In the genomic region with DNA sequence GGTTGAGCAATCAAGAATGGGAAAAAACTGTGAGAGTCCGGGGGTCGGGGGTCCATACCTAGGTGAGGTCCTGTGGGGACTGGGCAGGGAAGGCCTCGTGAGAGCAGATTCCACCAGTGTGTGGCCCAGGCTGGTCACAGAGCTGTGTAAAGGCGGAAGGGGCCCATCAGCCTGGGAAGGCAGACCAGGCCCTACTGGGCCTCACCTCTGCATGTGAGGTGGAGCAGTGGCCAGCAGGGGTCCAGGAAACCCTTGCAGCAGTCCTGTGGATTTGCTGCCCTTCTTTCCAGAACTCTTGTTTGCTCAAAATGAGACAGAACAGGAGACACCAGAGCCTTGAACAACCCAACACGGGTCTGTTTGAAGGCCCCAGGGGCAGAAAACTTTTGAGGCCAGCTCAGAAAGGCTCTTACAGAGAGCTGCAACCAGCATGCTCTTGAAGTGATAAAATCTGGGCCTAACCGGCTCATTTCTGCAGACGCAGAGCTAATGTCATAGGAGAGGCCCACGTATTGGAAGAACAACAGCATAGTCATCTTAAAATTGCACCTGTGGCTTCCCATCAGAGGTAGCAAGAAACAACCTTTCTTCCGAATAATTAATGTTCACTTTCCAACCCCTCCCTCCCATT, we compare ENCODE assay signal across 14 cellular contexts. TPM values are rescaled to one million over a fixed set of nuclear protein-coding genes. Genes with fewer than 3 reads are reported as not detected.
A peak's percentile ranks its signal among the peaks of the same experiment; 100 is the strongest.
DNase-seq lines count a peak whose midpoint lies in the region; ATAC-seq and TF ChIP-seq lines count a peak whose summit lies in the region.
"Had no signal": no experiment of that assay in that cellular context is flagged by ENCODE, and none has a peak within 500 bp of the region (broad histone marks: within the 10 kb centered on the region; RNA-seq: fewer than 3 reads in every experiment).

No MANE protein-coding gene starts in this region.

- H3K27ac Mint-ChIP-seq in activated CD4-positive, alpha-beta T cell treated with anti-CD3 and anti-CD28 coated beads, Interleukin-2, amount 10 ng/mL, durations not matched to agents 24 days and 14 days, result no peak overlapping the region
- H3K27ac Mint-ChIP-seq: activated T-helper 1 cell treated with anti-CD3 and anti-CD28 coated beads, Interleukin-12 subunit alpha, Interleukin-12 subunit beta, Interleukin-2, Interleukin-4 antibody, amounts not matched to agents 30 ng/mL and 10 ng/mL and 1 ng/mL, durations not matched to agents 14 hours and 24 hours and 36 hours had no signal

- H3K36me3 Mint-ChIP-seq in activated CD4-positive, alpha-beta T cell treated with anti-CD3 and anti-CD28 coated beads, Interleukin-2, amount 10 ng/mL, durations not matched to agents 24 days and 14 days (ENCODE audit: low read depth), result no peaks in the 10 kb centered on the region

- in situ Hi-C loops in astrocyte of the cerebellum (cut with HindIII; ENCODE audit: low sequenced_read_pairs), result no loop called here

- intact Hi-C loops in activated CD4-positive, alpha-beta T cell treated with anti-CD3 and anti-CD28 coated beads, Interleukin-2, amount 10 ng/mL, durations not matched to agents 24 days and 14 days (cut with micrococcal nuclease), result no loop called here

- H3K27ac ChIP-seq in layer of hippocampus (ENCODE audit: low read depth, low read length) (peak overlapping the region; percentile 100), temporal lobe (ENCODE audit: low read depth, low read length) (peak overlapping the region; percentile 100)

- H3K9me3 Mint-ChIP-seq in activated CD4-positive, alpha-beta T cell treated with anti-CD3 and anti-CD28 coated beads, Interleukin-2, amount 10 ng/mL, durations not matched to agents 24 days and 14 days, result no peaks in the 10 kb centered on the region
- H3K9me3 Mint-ChIP-seq: activated T-helper 1 cell treated with anti-CD3 and anti-CD28 coated beads, Interleukin-12 subunit alpha, Interleukin-12 subunit beta, Interleukin-2, Interleukin-4 antibody, amounts not matched to agents 30 ng/mL and 10 ng/mL and 1 ng/mL, durations not matched to agents 14 hours and 24 hours and 36 hours had no signal

- H3K4me1 Mint-ChIP-seq in activated CD4-positive, alpha-beta T cell treated with anti-CD3 and anti-CD28 coated beads, Interleukin-2, amount 10 ng/mL, durations not matched to agents 24 days and 14 days, result no peaks in the 10 kb centered on the region

- peak; percentile 2 for DNase-seq in activated CD4-positive, alpha-beta T cell treated with anti-CD3 and anti-CD28 coated beads for 1 hour
- DNase-seq in activated CD4-positive, alpha-beta T cell treated with anti-CD3 and anti-CD28 coated beads, Interleukin-2, amount 10 ng/mL, durations not matched to agents 24 days and 14 days, result no peak
- no peak for DNase-seq in astrocyte of the cerebellum (ENCODE audit: low read depth)
- DNase-seq in SKM-1 treated with dmso at 0.1 percent for 144 hours (lab: John Stamatoyannopoulos, UW; ENCODE audit: unreplicated experiment), result no peak
- DNase-seq in activated naive CD4-positive, alpha-beta T cell (lab: John Stamatoyannopoulos, UW), result no peak
- DNase-seq: ACHN, Kasumi-1, mucosa of descending colon, NCI-H2081 had no signal

- H3K27me3 Mint-ChIP-seq in activated CD4-positive, alpha-beta T cell treated with anti-CD3 and anti-CD28 coated beads, Interleukin-2, amount 10 ng/mL, durations not matched to agents 24 days and 14 days, result peaks cover 2% of the 10 kb centered on the region

- H3K27me3 ChIP-seq in layer of hippocampus (ENCODE audit: control insufficient read depth, insufficient read depth, low read length), result no peaks in the 10 kb centered on the region

- H3K4me3 ChIP-seq in astrocyte of the cerebellum (ENCODE audit: low read depth, low read length), result no peak overlapping the region
- H3K4me3 ChIP-seq: mucosa of descending colon had no signal

- H3K4me3 Mint-ChIP-seq in activated CD4-positive, alpha-beta T cell treated with anti-CD3 and anti-CD28 coated beads, Interleukin-2, amount 10 ng/mL, durations not matched to agents 24 days and 14 days, result no peak overlapping the region
- H3K4me3 Mint-ChIP-seq: activated T-helper 1 cell treated with anti-CD3 and anti-CD28 coated beads, Interleukin-12 subunit alpha, Interleukin-12 subunit beta, Interleukin-2, Interleukin-4 antibody, amounts not matched to agents 30 ng/mL and 10 ng/mL and 1 ng/mL, durations not matched to agents 14 hours and 24 hours and 36 hours had no signal

- ATAC-seq in HG03354 (IDR thresholded peaks at IDR 0.05; ENCODE audit: poor library complexity, severe bottlenecking, unreplicated experiment), result no peak

- TF ChIP-seq CTCF in astrocyte of the cerebellum (IDR thresholded peaks at IDR 0.05; ENCODE audit: low read depth, low read length, missing control alignments), result peak; percentile 5

RNA-seq across cellular contexts. Expression of gene HHATL, which starts 30.3 kb away (rescaled TPM):
- not detected in 2 replicates for total RNA-seq in activated CD4-positive, alpha-beta T cell treated with anti-CD3 and anti-CD28 coated beads, Interleukin-2, amount 10 ng/mL, durations not matched to agents 24 days and 14 days
- not detected for total RNA-seq in temporal lobe
- total RNA-seq: activated T-helper 1 cell treated with anti-CD3 and anti-CD28 coated beads, Interleukin-12 subunit alpha, Interleukin-12 subunit beta, Interleukin-2, Interleukin-4 antibody, amounts not matched to agents 30 ng/mL and 10 ng/mL and 1 ng/mL, durations not matched to agents 14 hours and 24 hours and 36 hours; Daoy had no signal

RNA-seq across cellular contexts. Expression of gene CCDC13, which starts 40.1 kb away (rescaled TPM):
- 0.16 TPM in 1 of 2 replicates, not detected in the other for total RNA-seq in activated CD4-positive, alpha-beta T cell treated with anti-CD3 and anti-CD28 coated beads, Interleukin-2, amount 10 ng/mL, durations not matched to agents 24 days and 14 days
- 2.7 TPM for total RNA-seq in temporal lobe
- total RNA-seq: activated T-helper 1 cell treated with anti-CD3 and anti-CD28 coated beads, Interleukin-12 subunit alpha, Interleukin-12 subunit beta, Interleukin-2, Interleukin-4 antibody, amounts not matched to agents 30 ng/mL and 10 ng/mL and 1 ng/mL, durations not matched to agents 14 hours and 24 hours and 36 hours had no signal

RNA-seq across cellular contexts. Expression of gene KLHL40, which starts 47.6 kb away (rescaled TPM):
- total RNA-seq in activated CD4-positive, alpha-beta T cell treated with anti-CD3 and anti-CD28 coated beads, Interleukin-2, amount 10 ng/mL, durations not matched to agents 24 days and 14 days, result not detected in 2 replicates
- not detected for total RNA-seq in temporal lobe
- total RNA-seq: activated T-helper 1 cell treated with anti-CD3 and anti-CD28 coated beads, Interleukin-12 subunit alpha, Interleukin-12 subunit beta, Interleukin-2, Interleukin-4 antibody, amounts not matched to agents 30 ng/mL and 10 ng/mL and 1 ng/mL, durations not matched to agents 14 hours and 24 hours and 36 hours; Daoy; mucosa of descending colon had no signal
